ENCODE assay signal across 8 cellular contexts in genomic region chr5:343461-344401, GRCh38. TPM values are rescaled to one million over a fixed set of nuclear protein-coding genes. Genes with fewer than 3 reads are reported as not detected.
DNase-seq lines count a peak whose midpoint lies in the region; ATAC-seq and TF ChIP-seq lines count a peak whose summit lies in the region.

No MANE protein-coding gene starts in this region.

- peaks cover 9% of the 10 kb centered on the region for H3K4me1 Mint-ChIP-seq in T-helper 17 cell
- H3K4me1 Mint-ChIP-seq in central memory CD8-positive, alpha-beta T cell = peaks cover 10% of the 10 kb centered on the region
- H3K4me1 Mint-ChIP-seq in stimulated activated memory B cell treated with anti-CD40 and anti-IgM and Interleukin-4, amounts not matched to agents 10 μg/mL and 1 μg/mL and 100 μg/mL, for 72 hours = peaks cover 21% of the 10 kb centered on the region

- no peak for TF ChIP-seq CTCF in left lung (IDR thresholded peaks at IDR 0.05)

- peaks cover 31% of the 10 kb centered on the region for H3K27me3 Mint-ChIP-seq in T-helper 17 cell
- H3K27me3 Mint-ChIP-seq in central memory CD8-positive, alpha-beta T cell = peaks cover 40% of the 10 kb centered on the region
- peaks cover 79% of the 10 kb centered on the region for H3K27me3 Mint-ChIP-seq in stimulated activated memory B cell treated with anti-CD40 and anti-IgM and Interleukin-4, amounts not matched to agents 10 μg/mL and 1 μg/mL and 100 μg/mL, for 72 hours

- H3K36me3 ChIP-seq in left lung = no peaks in the 10 kb centered on the region

- H3K4me3 ChIP-seq in left lung = peak overlapping the region; percentile 15 to 40

- H3K27ac Mint-ChIP-seq in T-helper 17 cell = no peak overlapping the region
- H3K27ac Mint-ChIP-seq in central memory CD8-positive, alpha-beta T cell (ENCODE audit: low read depth) = no peak overlapping the region
- peak overlapping the region; percentile 59 for H3K27ac Mint-ChIP-seq in stimulated activated memory B cell treated with anti-CD40 and anti-IgM and Interleukin-4, amounts not matched to agents 10 μg/mL and 1 μg/mL and 100 μg/mL, for 72 hours

- H3K9me3 ChIP-seq in T-helper 17 cell (ENCODE audit: control insufficient read depth, low read length, poor library complexity, severe bottlenecking) = no peaks in the 10 kb centered on the region
- H3K9me3 ChIP-seq in left lung = no peaks in the 10 kb centered on the region

- H3K4me3 Mint-ChIP-seq in T-helper 17 cell = peak overlapping the region; percentile 61
- H3K4me3 Mint-ChIP-seq in central memory CD8-positive, alpha-beta T cell = peak overlapping the region; percentile 61
- peak overlapping the region; percentile 71 for H3K4me3 Mint-ChIP-seq in stimulated activated memory B cell treated with anti-CD40 and anti-IgM and Interleukin-4, amounts not matched to agents 10 μg/mL and 1 μg/mL and 100 μg/mL, for 72 hours

- peaks cover 3% of the 10 kb centered on the region for H3K36me3 Mint-ChIP-seq in T-helper 17 cell (ENCODE audit: low read depth)
- H3K36me3 Mint-ChIP-seq in central memory CD8-positive, alpha-beta T cell (ENCODE audit: insufficient read depth) = peaks cover 3% of the 10 kb centered on the region
- H3K36me3 Mint-ChIP-seq in stimulated activated memory B cell treated with anti-CD40 and anti-IgM and Interleukin-4, amounts not matched to agents 10 μg/mL and 1 μg/mL and 100 μg/mL, for 72 hours = peaks cover 71% of the 10 kb centered on the region

- H3K27ac ChIP-seq in left lung = peak overlapping the region in 1 of 2 donors; percentile 33

- ATAC-seq in HG02642 (IDR thresholded peaks at IDR 0.05; ENCODE audit: poor library complexity, unreplicated experiment) (peak; percentile 68), T-helper 17 cell (peak; percentile 80), left lung (peak; percentile 91), GM21360 (IDR thresholded peaks at IDR 0.05; ENCODE audit: unreplicated experiment) (no peak)
- ATAC-seq in central memory CD8-positive, alpha-beta T cell (replicated peaks; ENCODE audit: extremely low read depth, poor library complexity, severe bottlenecking) = peak; percentile 68
- ATAC-seq in stimulated activated memory B cell treated with anti-CD40 and anti-IgM and Interleukin-4, amounts not matched to agents 10 μg/mL and 1 μg/mL and 100 μg/mL, for 72 hours = peak; percentile 71

- no peaks in the 10 kb centered on the region for H3K9me3 Mint-ChIP-seq in central memory CD8-positive, alpha-beta T cell
- H3K9me3 Mint-ChIP-seq in stimulated activated memory B cell treated with anti-CD40 and anti-IgM and Interleukin-4, amounts not matched to agents 10 μg/mL and 1 μg/mL and 100 μg/mL, for 72 hours = peaks cover 4% of the 10 kb centered on the region

- DNase-seq in ELR (ENCODE audit: low read depth) (peak; percentile 80), T-helper 17 cell (peak in 1 of 3 donors; percentile 28), left lung (peak in 1 of 2 donors; percentile 88), NCI-H1105 (lab: John Stamatoyannopoulos, UW) (no peak)
- DNase-seq in central memory CD8-positive, alpha-beta T cell (ENCODE audit: low spot score in 2 of 2) = no peak

- peaks cover 0 to 9% of the 10 kb centered on the region in 2 donors for H3K4me1 ChIP-seq in left lung

- H3K27me3 ChIP-seq in left lung = peaks cover 5 to 17% of the 10 kb centered on the region in 2 donors

- intact Hi-C loops in left lung (cut with DNase I) = no loop called here

RNA-seq across cellular contexts. Expression of gene AHRR, which starts 22.2 kb away (rescaled TPM):
- total RNA-seq in T-helper 17 cell = 1 to 10 TPM in 1 of 2 donors, under 1 TPM in 1; 0.80 to 4.4 TPM
- 1 to 10 TPM in 1 of 2 donors, under 1 TPM in 1; 0.32 to 5.5 TPM for total RNA-seq in left lung
